In the genomic region with DNA sequence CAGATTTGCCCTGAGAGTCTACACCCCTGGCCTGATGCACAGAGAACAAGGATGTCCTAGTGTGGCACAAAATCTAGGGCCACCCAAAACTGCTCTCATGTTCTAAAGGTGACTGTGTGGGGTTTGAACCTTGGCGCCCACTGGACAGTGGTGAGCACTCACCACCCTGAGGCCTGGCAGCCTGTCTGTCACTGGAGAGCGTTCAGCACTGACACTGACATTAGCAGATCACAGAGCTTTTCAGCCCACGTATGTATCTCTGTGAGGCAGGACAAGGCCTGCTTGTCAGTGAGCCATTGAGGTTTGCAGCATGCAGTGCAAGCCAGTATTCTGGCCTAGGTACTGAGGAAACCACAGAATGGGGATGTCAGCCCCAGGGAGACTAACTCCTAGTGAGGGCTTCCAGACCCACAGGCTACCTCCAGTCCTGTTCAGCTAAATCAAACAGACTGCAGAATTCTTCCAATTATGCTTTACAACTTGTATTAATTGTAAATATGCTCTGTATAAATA, we compare ENCODE assay signal across 15 cellular contexts. TPM values are rescaled to one million over a fixed set of nuclear protein-coding genes. Genes with fewer than 3 reads are reported as not detected.
DNase-seq lines count a peak whose midpoint lies in the region; ATAC-seq and TF ChIP-seq lines count a peak whose summit lies in the region.
"Had no signal": no experiment of that assay in that cellular context is flagged by ENCODE, and none has a peak within 500 bp of the region (broad histone marks: within the 10 kb centered on the region; RNA-seq: fewer than 3 reads in every experiment).

No MANE protein-coding gene starts in this region.

- no peak for DNase-seq in SK-N-SH
- DNase-seq in NB4 (ENCODE audit: low read depth), result peak; percentile 25
- DNase-seq in psoas muscle, result no peak
- peak; percentile 49 for DNase-seq in type B pancreatic cell (ENCODE audit: extremely low spot score, unreplicated experiment)
- DNase-seq in NCI-H2196 treated with DMSO at 0.1 percent for 48 hours (lab: John Stamatoyannopoulos, UW; ENCODE audit: unreplicated experiment), result no peak
- no peak for DNase-seq in mucosa of descending colon
- DNase-seq: 8988T; AML-193; CD4-positive, CD25-positive, alpha-beta regulatory T cell; DMS53; GF-D8; H7 had no signal

- H4K20me1 ChIP-seq in SK-N-SH (ENCODE audit: insufficient read depth), result no peaks in the 10 kb centered on the region
- H4K20me1 ChIP-seq: BLaER1 treated with 17β-estradiol and CSF1 and Interleukin-3, amounts not matched to agents 10 nM and 100 nM had no signal

- no peak overlapping the region for H3K9ac ChIP-seq in SK-N-SH
- H3K9ac ChIP-seq: BLaER1 treated with 17β-estradiol and CSF1 and Interleukin-3, amounts not matched to agents 10 nM and 100 nM had no signal

- H3F3A ChIP-seq in SK-N-SH (replicated peaks; ENCODE audit: insufficient read depth), result no peaks in the 10 kb centered on the region

- POLR2A ChIA-PET in SK-N-SH (lab: Yijun Ruan, JAX), result no interaction called here

- H3K4me1 ChIP-seq in SK-N-SH (ENCODE audit: control insufficient read depth in 1 of 2, insufficient read depth in 2 of 2, low read depth in 1 of 2, low read length in 1 of 2), result peaks cover 0 to 13% of the 10 kb centered on the region in 2 experiments; a peak in 1 of 4 replicates
- H3K4me1 ChIP-seq in psoas muscle, result peaks cover 8% of the 10 kb centered on the region
- H3K4me1 ChIP-seq in mucosa of descending colon (ENCODE audit: low read depth), result peaks cover 8% of the 10 kb centered on the region

- H3K36me3 Mint-ChIP-seq in type B pancreatic cell, result no peaks in the 10 kb centered on the region

- TF ChIP-seq CTCF in SK-N-SH (IDR thresholded peaks at IDR 0.05) (no peak), NB4 (IDR thresholded peaks at IDR 0.05; ENCODE audit: low read depth, low read length) (no peak), psoas muscle (IDR thresholded peaks at IDR 0.05) (no peak), type B pancreatic cell (conservative IDR thresholded peaks at IDR 0.05) (no peak), mucosa of descending colon (IDR thresholded peaks at IDR 0.05) (no peak)

- TF ChIP-seq EP300 in SK-N-SH (IDR thresholded peaks at IDR 0.05; ENCODE audit: borderline replicate concordance in 1 of 2, low read depth in 1 of 2, low read length in 1 of 2), result no peak

- no peak overlapping the region for H3K27ac Mint-ChIP-seq in type B pancreatic cell
- H3K27ac Mint-ChIP-seq: CD4-positive, CD25-positive, alpha-beta regulatory T cell; GM23338 had no signal

- no peak for TF ChIP-seq POLR2A in NB4 (IDR thresholded peaks at IDR 0.05; ENCODE audit: extremely low read depth, insufficient read length)

- H3K36me3 ChIP-seq in SK-N-SH (replicated peaks in 1 of 2; ENCODE audit: control insufficient read depth in 1 of 2, insufficient read depth in 2 of 2, low read length in 1 of 2), result peaks cover 0 to 11% of the 10 kb centered on the region in 2 experiments
- H3K36me3 ChIP-seq in psoas muscle (ENCODE audit: insufficient read depth in 1 of 2, low read depth in 1 of 2), result peaks cover 3 to 28% of the 10 kb centered on the region in 2 donors
- H3K36me3 ChIP-seq in mucosa of descending colon (ENCODE audit: low read depth), result no peaks in the 10 kb centered on the region
- H3K36me3 ChIP-seq: BLaER1 treated with 17β-estradiol and CSF1 and Interleukin-3, amounts not matched to agents 10 nM and 100 nM had no signal

- ATAC-seq in SK-N-SH treated with all-trans-retinoic acid at 6 μM for 48 hours (peak; percentile 70), psoas muscle (no peak), mucosa of descending colon (no peak)
- ATAC-seq: GM23338 had no signal

- H3K79me2 ChIP-seq in SK-N-SH (ENCODE audit: insufficient read depth), result no peaks in the 10 kb centered on the region

- no peaks in the 10 kb centered on the region for H3K27me3 Mint-ChIP-seq in type B pancreatic cell

- H3K4me3 Mint-ChIP-seq in type B pancreatic cell, result no peak overlapping the region
- H3K4me3 Mint-ChIP-seq: CD4-positive, CD25-positive, alpha-beta regulatory T cell; GM23338 had no signal

- H3K9me3 ChIP-seq in SK-N-SH, result no peaks in the 10 kb centered on the region
- H3K9me3 ChIP-seq in psoas muscle, result no peaks in the 10 kb centered on the region
- H3K9me3 ChIP-seq in mucosa of descending colon, result no peaks in the 10 kb centered on the region
- H3K9me3 ChIP-seq: BLaER1 treated with 17β-estradiol and CSF1 and Interleukin-3, amounts not matched to agents 10 nM and 100 nM had no signal

- no peaks in the 10 kb centered on the region for H3K27me3 ChIP-seq in SK-N-SH (ENCODE audit: insufficient read depth)
- no peaks in the 10 kb centered on the region for H3K27me3 ChIP-seq in psoas muscle (ENCODE audit: insufficient read depth in 3 of 3, low read length in 2 of 3)

- 83% methylated on average over 1 of the region's 3 CpGs for WGBS in SK-N-SH (ENCODE audit: low lambda C conversion rate)
- WGBS in psoas muscle, 3 donors, result 73 to 90% (median 77%) methylated on average over 3 of the region's 3 CpGs

- no peaks in the 10 kb centered on the region for H3K9me2 ChIP-seq in SK-N-SH

- peak overlapping the region in 1 of 2 experiments; percentile 44; a peak in 1 of 4 replicates for H3K27ac ChIP-seq in SK-N-SH (ENCODE audit: low read depth in 2 of 2, low read length in 1 of 2)
- H3K27ac ChIP-seq in psoas muscle, result peak overlapping the region; percentile 8
- H3K27ac ChIP-seq: BLaER1 treated with 17β-estradiol and CSF1 and Interleukin-3, amounts not matched to agents 10 nM and 100 nM had no signal

- H2AFZ ChIP-seq in SK-N-SH (ENCODE audit: low read depth), result no peak overlapping the region
- H2AFZ ChIP-seq: GM23338 had no signal

- no peak for TF ChIP-seq RAD21 in SK-N-SH (IDR thresholded peaks at IDR 0.05; ENCODE audit: low read length)

- no peaks in the 10 kb centered on the region for H3K9me3 Mint-ChIP-seq in type B pancreatic cell
- H3K9me3 Mint-ChIP-seq: CD4-positive, CD25-positive, alpha-beta regulatory T cell; GM23338 had no signal

- H3K4me3 ChIP-seq in SK-N-SH (ENCODE audit: low read depth in 2 of 2, low read length in 1 of 2) (no peak overlapping the region), NB4 (ENCODE audit: low read depth, low read length) (no peak overlapping the region), psoas muscle (no peak overlapping the region), mucosa of descending colon (no peak overlapping the region)
- H3K4me3 ChIP-seq: BLaER1 treated with 17β-estradiol and CSF1 and Interleukin-3, amounts not matched to agents 10 nM and 100 nM; GM23338 had no signal

- H3K4me2 ChIP-seq in SK-N-SH, result no peak overlapping the region
- H3K4me2 ChIP-seq: BLaER1 treated with 17β-estradiol and CSF1 and Interleukin-3, amounts not matched to agents 10 nM and 100 nM; GM23338 had no signal

- peaks cover 5% of the 10 kb centered on the region for H3K4me1 Mint-ChIP-seq in type B pancreatic cell (ENCODE audit: unreplicated experiment)

- CTCF ChIA-PET in SK-N-SH (lab: Yijun Ruan, JAX), result interaction anchor here (1.1 to 1.8 kb wide), 2 partner anchors 10 to 13 kb away, joined by 4 to 7 read pairs; no protein-coding TSS in a partner anchor

- intact Hi-C loops in psoas muscle (cut with DNase I) (no loop called here), mucosa of descending colon (cut with DNase I, micrococcal nuclease) (no loop called here)

TF ChIP-seq in SK-N-SH treated with all-trans-retinoic acid at 6 μM for 48 hours, 23 proteins besides CTCF, POLR2A, EP300 and RAD21 (continues in another document):
- TF ChIP-seq, protein P1, sequence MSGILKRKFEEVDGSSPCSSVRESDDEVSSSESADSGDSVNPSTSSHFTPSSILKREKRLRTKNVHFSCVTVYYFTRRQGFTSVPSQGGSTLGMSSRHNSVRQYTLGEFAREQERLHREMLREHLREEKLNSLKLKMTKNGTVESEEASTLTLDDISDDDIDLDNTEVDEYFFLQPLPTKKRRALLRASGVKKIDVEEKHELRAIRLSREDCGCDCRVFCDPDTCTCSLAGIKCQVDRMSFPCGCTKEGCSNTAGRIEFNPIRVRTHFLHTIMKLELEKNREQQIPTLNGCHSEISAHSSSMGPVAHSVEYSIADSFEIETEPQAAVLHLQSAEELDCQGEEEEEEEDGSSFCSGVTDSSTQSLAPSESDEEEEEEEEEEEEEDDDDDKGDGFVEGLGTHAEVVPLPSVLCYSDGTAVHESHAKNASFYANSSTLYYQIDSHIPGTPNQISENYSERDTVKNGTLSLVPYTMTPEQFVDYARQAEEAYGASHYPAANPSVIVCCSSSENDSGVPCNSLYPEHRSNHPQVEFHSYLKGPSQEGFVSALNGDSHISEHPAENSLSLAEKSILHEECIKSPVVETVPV (CRISPR knock-in tag; IDR thresholded peaks at IDR 0.05), result no peak
- no peak for TF ChIP-seq RARB (CRISPR knock-in tag; IDR thresholded peaks at IDR 0.05)

TF ChIP-seq in SK-N-SH, 30 proteins besides CTCF, POLR2A, EP300 and RAD21 (continues in another document):
- TF ChIP-seq FOSL2 (IDR thresholded peaks at IDR 0.05; ENCODE audit: borderline replicate concordance, low read depth) (no peak), TAF1 (IDR thresholded peaks at IDR 0.05; ENCODE audit: borderline replicate concordance, low read depth, low read length) (no peak), GATA2 (CRISPR knock-in tag; IDR thresholded peaks at IDR 0.05) (no peak), CHD2 (IDR thresholded peaks at IDR 0.05; ENCODE audit: low read length, partially characterized antibody) (no peak), NRF1 (IDR thresholded peaks at IDR 0.05; ENCODE audit: low read depth, low read length) (no peak), ELF1 (IDR thresholded peaks at IDR 0.05) (no peak), EZH2phosphoT487 (IDR thresholded peaks at IDR 0.05; ENCODE audit: borderline replicate concordance, low read depth) (no peak), SMC3 (IDR thresholded peaks at IDR 0.05; ENCODE audit: low read depth, low read length) (no peak)
- TF ChIP-seq, protein P2, sequence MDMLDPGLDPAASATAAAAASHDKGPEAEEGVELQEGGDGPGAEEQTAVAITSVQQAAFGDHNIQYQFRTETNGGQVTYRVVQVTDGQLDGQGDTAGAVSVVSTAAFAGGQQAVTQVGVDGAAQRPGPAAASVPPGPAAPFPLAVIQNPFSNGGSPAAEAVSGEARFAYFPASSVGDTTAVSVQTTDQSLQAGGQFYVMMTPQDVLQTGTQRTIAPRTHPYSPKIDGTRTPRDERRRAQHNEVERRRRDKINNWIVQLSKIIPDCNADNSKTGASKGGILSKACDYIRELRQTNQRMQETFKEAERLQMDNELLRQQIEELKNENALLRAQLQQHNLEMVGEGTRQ (IDR thresholded peaks at IDR 0.05; ENCODE audit: borderline replicate concordance, low read depth, low read length), result no peak

RNA-seq across cellular contexts. Expression of a gene that starts 38.9 kb away (rescaled TPM):
- polyA plus RNA-seq in SK-N-SH (2012; rRNA removed) (15.1 and 18.7 TPM in 2 replicates), psoas muscle (10 to 100 TPM; 13.2 to 20.3 (median 19.0) TPM)
- polyA plus RNA-seq in SK-N-SH (2012; cell fraction: cytosol; rRNA removed), result 5.2 and 9.6 TPM in 2 replicates
- polyA plus RNA-seq in SK-N-SH (2012; cell fraction: nucleus; rRNA removed), result 37.0 and 37.3 TPM in 2 replicates
- total RNA-seq in psoas muscle (10 to 100 TPM; 15.8 to 18.7 (median 16.3) TPM), type B pancreatic cell (ENCODE audit: low replicate concordance) (40.2 and 53.1 TPM in 2 replicates), mucosa of descending colon (10 to 100 TPM; 17.3 to 60.1 (median 23.0) TPM)

Comparison
In these comparisons a context has a peak if more than half of its experiments do, and no peak if none do; other contexts are left out.
1. DNase-seq: peak in NB4 (single experiment) and type B pancreatic cell (single experiment); none in SK-N-SH (single experiment), psoas muscle (0 of 2), NCI-H2196 treated with DMSO at 0.1 percent for 48 hours (single experiment) and mucosa of descending colon (0 of 3).